In the genomic region with DNA sequence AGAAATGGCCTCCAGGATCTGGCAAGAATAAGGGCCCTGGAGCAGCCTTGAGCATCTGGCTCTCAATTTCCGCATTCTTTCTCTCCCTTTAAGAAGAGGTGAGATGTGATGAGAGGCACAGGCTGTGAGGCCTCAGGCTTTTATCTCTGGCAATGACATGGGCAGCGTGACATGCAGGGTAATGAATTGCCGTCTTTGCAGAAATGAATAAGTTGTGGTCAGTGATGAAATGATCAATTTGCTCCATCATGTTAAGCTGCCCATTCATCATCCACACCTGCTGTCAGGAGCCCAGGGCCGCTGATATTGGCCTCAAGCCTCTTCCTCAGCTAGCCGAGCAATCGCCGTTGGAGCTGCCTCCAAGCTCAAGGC, we compare ENCODE assay signal across 26 cellular contexts.
DNase-seq lines count a peak whose midpoint lies in the region; ATAC-seq, FAIRE-seq and TF ChIP-seq lines count a peak whose summit lies in the region.
"Had no signal": no experiment of that assay in that cellular context is flagged by ENCODE, and none has a peak within 500 bp of the region (broad histone marks: within the 10 kb centered on the region; RNA-seq: fewer than 3 reads in every experiment).

No MANE protein-coding gene starts in this region.

- CTCF ChIA-PET in SK-N-SH (lab: Yijun Ruan, JAX) = interaction anchor here (0.8 to 1.4 kb wide), 2 partner anchors 9 to 22 kb away, joined by 3 to 4 read pairs; no protein-coding TSS in a partner anchor
- CTCF ChIA-PET in CD4-positive, alpha-beta memory T cell (lab: Charles Lee; ENCODE audit: partially characterized antibody) = no interaction called here

- H3K36me3 ChIP-seq in SK-N-SH (replicated peaks in 1 of 2; ENCODE audit: control insufficient read depth in 1 of 2, insufficient read depth in 2 of 2, low read length in 1 of 2) = no peaks in the 10 kb centered on the region
- H3K36me3 ChIP-seq in CD4-positive, alpha-beta memory T cell (ENCODE audit: insufficient read depth, low read length) = no peaks in the 10 kb centered on the region
- H3K36me3 ChIP-seq: thoracic aorta, vagina had no signal

- DNase-seq in SK-N-SH (no peak), RCC 7860 (ENCODE audit: low spot score) (peak; percentile 78), epithelial cell of prostate (ENCODE audit: low read depth, low spot score) (peak; percentile 37), urothelium cell line (ENCODE audit: low spot score) (peak; percentile 24), CD1c-positive myeloid dendritic cell (ENCODE audit: extremely low spot score) (no peak), NCI-H2029 (lab: John Stamatoyannopoulos, UW) (no peak)
- DNase-seq in CD4-positive, alpha-beta memory T cell = no peak
- DNase-seq: activated CD4-positive, alpha-beta T cell treated with anti-CD3 and anti-CD28 coated beads for 48 hours; activated CD8-positive, alpha-beta memory T cell treated with anti-CD3 and anti-CD28 coated beads for 24 hours; activated effector memory CD4-positive, alpha-beta T cell treated with Interleukin-2 at 50 U/mL for 16 hours; activated naive CD8-positive, alpha-beta T cell treated with anti-CD3 and anti-CD28 coated beads, Interleukin-2, amount 10 ng/mL, durations not matched to agents 7 days and 5 days; CD4-positive, alpha-beta T cell; kidney; NCI-H1436 treated with DMSO at 0.1 percent for 48 hours; NCI-H526; RPMI8226; stimulated activated naive CD8-positive, alpha-beta T cell treated with anti-CD3 and anti-CD28 coated beads, Interleukin-15, Interleukin-2, amounts not matched to agents 100 U/mL and 50 U/mL, for 24 hours; T-helper 9 cell had no signal

- H3K4me2 ChIP-seq in SK-N-SH = no peak overlapping the region
- H3K4me2 ChIP-seq: KMS-11 had no signal

- H3F3A ChIP-seq in SK-N-SH (replicated peaks; ENCODE audit: insufficient read depth) = peaks cover 5% of the 10 kb centered on the region

- H3K27ac Mint-ChIP-seq in CD4-positive, alpha-beta memory T cell = no peak overlapping the region
- H3K27ac Mint-ChIP-seq: activated naive CD8-positive, alpha-beta T cell treated with anti-CD3 and anti-CD28 coated beads, Interleukin-2, amount 10 ng/mL, durations not matched to agents 7 days and 5 days; CD4-positive, alpha-beta T cell; natural killer cell treated with Interleukin-12 subunit alpha and Interleukin-12 subunit beta and Interleukin-15 and Interleukin-18, amount 100 ng/mL, for 72 hours had no signal

- H4K20me1 ChIP-seq in SK-N-SH (ENCODE audit: insufficient read depth) = no peaks in the 10 kb centered on the region

- H3K9ac ChIP-seq in SK-N-SH = no peak overlapping the region
- H3K9ac ChIP-seq: KMS-11 had no signal

- no peak overlapping the region for H3K4me3 Mint-ChIP-seq in CD4-positive, alpha-beta memory T cell
- H3K4me3 Mint-ChIP-seq: activated naive CD8-positive, alpha-beta T cell treated with anti-CD3 and anti-CD28 coated beads, Interleukin-2, amount 10 ng/mL, durations not matched to agents 7 days and 5 days; CD4-positive, alpha-beta T cell; natural killer cell treated with Interleukin-12 subunit alpha and Interleukin-12 subunit beta and Interleukin-15 and Interleukin-18, amount 100 ng/mL, for 72 hours had no signal

- no peak overlapping the region for H3K4me3 ChIP-seq in SK-N-SH (ENCODE audit: low read depth in 2 of 2, low read length in 1 of 2)
- H3K4me3 ChIP-seq in CD4-positive, alpha-beta memory T cell (ENCODE audit: low read length in 2 of 2) = no peak overlapping the region
- H3K4me3 ChIP-seq: dorsolateral prefrontal cortex, thoracic aorta, vagina had no signal

- intact Hi-C loops in CD4-positive, alpha-beta memory T cell (cut with micrococcal nuclease) = no loop called here

- no peaks in the 10 kb centered on the region for H3K9me3 ChIP-seq in SK-N-SH
- no peaks in the 10 kb centered on the region for H3K9me3 ChIP-seq in CD4-positive, alpha-beta memory T cell (ENCODE audit: control insufficient read depth in 1 of 2, low read length in 2 of 2)
- H3K9me3 ChIP-seq: thoracic aorta, vagina had no signal

- 56% methylated on average over 7 of the region's 7 CpGs for WGBS in SK-N-SH (ENCODE audit: low lambda C conversion rate)

- H3K4me1 Mint-ChIP-seq in CD4-positive, alpha-beta memory T cell = no peaks in the 10 kb centered on the region
- H3K4me1 Mint-ChIP-seq: activated naive CD8-positive, alpha-beta T cell treated with anti-CD3 and anti-CD28 coated beads, Interleukin-2, amount 10 ng/mL, durations not matched to agents 7 days and 5 days had no signal

- H3K27me3 ChIP-seq in SK-N-SH (ENCODE audit: insufficient read depth) = no peaks in the 10 kb centered on the region
- no peaks in the 10 kb centered on the region for H3K27me3 ChIP-seq in CD4-positive, alpha-beta memory T cell (ENCODE audit: insufficient read depth, low read length)
- H3K27me3 ChIP-seq: dorsolateral prefrontal cortex, vagina had no signal

- POLR2A ChIA-PET in SK-N-SH (lab: Yijun Ruan, JAX) = no interaction called here
- POLR2A ChIA-PET in CD4-positive, alpha-beta memory T cell (lab: Charles Lee; ENCODE audit: partially characterized antibody) = no interaction called here

- no peaks in the 10 kb centered on the region for H3K9me2 ChIP-seq in SK-N-SH

- H3K79me2 ChIP-seq in SK-N-SH (ENCODE audit: insufficient read depth) = no peaks in the 10 kb centered on the region

- no peaks in the 10 kb centered on the region for H3K27me3 Mint-ChIP-seq in CD4-positive, alpha-beta memory T cell
- H3K27me3 Mint-ChIP-seq: activated naive CD8-positive, alpha-beta T cell treated with anti-CD3 and anti-CD28 coated beads, Interleukin-2, amount 10 ng/mL, durations not matched to agents 7 days and 5 days; CD4-positive, alpha-beta T cell; natural killer cell treated with Interleukin-12 subunit alpha and Interleukin-12 subunit beta and Interleukin-15 and Interleukin-18, amount 100 ng/mL, for 72 hours had no signal

- no peak for TF ChIP-seq RAD21 in SK-N-SH (IDR thresholded peaks at IDR 0.05; ENCODE audit: low read length)

- no peak for ATAC-seq in SK-N-SH treated with all-trans-retinoic acid at 6 μM for 48 hours
- ATAC-seq: HCT116; natural killer cell treated with Interleukin-12 subunit alpha and Interleukin-12 subunit beta and Interleukin-15 and Interleukin-18, amount 100 ng/mL, for 72 hours had no signal

- H3K27ac ChIP-seq in SK-N-SH (ENCODE audit: low read depth in 2 of 2, low read length in 1 of 2) (no peak overlapping the region), epithelial cell of prostate (peak overlapping the region; percentile 64)
- H3K27ac ChIP-seq in CD4-positive, alpha-beta memory T cell (ENCODE audit: low read depth, low read length) = no peak overlapping the region
- H3K27ac ChIP-seq: 22Rv1, dorsolateral prefrontal cortex, KMS-11, vagina had no signal

- TF ChIP-seq EP300 in SK-N-SH (IDR thresholded peaks at IDR 0.05; ENCODE audit: borderline replicate concordance in 1 of 2, low read depth in 1 of 2, low read length in 1 of 2) = no peak

- 0 out of 2 replicates have a peak overlapping the region, but pooled peaks have one; percentile 41 for H2AFZ ChIP-seq in SK-N-SH (ENCODE audit: low read depth)

- no peaks in the 10 kb centered on the region for H3K4me1 ChIP-seq in SK-N-SH (ENCODE audit: control insufficient read depth in 1 of 2, insufficient read depth in 2 of 2, low read depth in 1 of 2, low read length in 1 of 2)
- no peaks in the 10 kb centered on the region for H3K4me1 ChIP-seq in CD4-positive, alpha-beta memory T cell (ENCODE audit: insufficient read depth, low read length)
- H3K4me1 ChIP-seq: vagina had no signal

- no peaks in the 10 kb centered on the region for H3K36me3 Mint-ChIP-seq in CD4-positive, alpha-beta memory T cell
- H3K36me3 Mint-ChIP-seq: activated naive CD8-positive, alpha-beta T cell treated with anti-CD3 and anti-CD28 coated beads, Interleukin-2, amount 10 ng/mL, durations not matched to agents 7 days and 5 days; natural killer cell treated with Interleukin-12 subunit alpha and Interleukin-12 subunit beta and Interleukin-15 and Interleukin-18, amount 100 ng/mL, for 72 hours had no signal

- no peak for TF ChIP-seq CTCF in SK-N-SH (IDR thresholded peaks at IDR 0.05)

- H3K9me3 Mint-ChIP-seq in CD4-positive, alpha-beta memory T cell = peaks cover 0 to 7% (median 3%) of the 10 kb centered on the region in 8 donors

- FAIRE-seq in RCC 7860 (lab: Jason Lieb, UNC) (no peak), urothelium cell line (lab: Jason Lieb, UNC) (no peak)
- FAIRE-seq: kidney had no signal

TF ChIP-seq in SK-N-SH, 30 proteins besides CTCF, POLR2A, EP300 and RAD21 (continues in another document):
- TF ChIP-seq YY1 (IDR thresholded peaks at IDR 0.05; ENCODE audit: low read depth) = no peak
- no peak for TF ChIP-seq GABPA (IDR thresholded peaks at IDR 0.05; ENCODE audit: low read depth)
- TF ChIP-seq TEAD4 (IDR thresholded peaks at IDR 0.05; ENCODE audit: borderline replicate concordance, insufficient read depth) = no peak

TF ChIP-seq in SK-N-SH treated with all-trans-retinoic acid at 6 μM for 48 hours, 23 proteins besides CTCF, POLR2A, EP300 and RAD21 (continues in another document):
- TF ChIP-seq, protein P1, sequence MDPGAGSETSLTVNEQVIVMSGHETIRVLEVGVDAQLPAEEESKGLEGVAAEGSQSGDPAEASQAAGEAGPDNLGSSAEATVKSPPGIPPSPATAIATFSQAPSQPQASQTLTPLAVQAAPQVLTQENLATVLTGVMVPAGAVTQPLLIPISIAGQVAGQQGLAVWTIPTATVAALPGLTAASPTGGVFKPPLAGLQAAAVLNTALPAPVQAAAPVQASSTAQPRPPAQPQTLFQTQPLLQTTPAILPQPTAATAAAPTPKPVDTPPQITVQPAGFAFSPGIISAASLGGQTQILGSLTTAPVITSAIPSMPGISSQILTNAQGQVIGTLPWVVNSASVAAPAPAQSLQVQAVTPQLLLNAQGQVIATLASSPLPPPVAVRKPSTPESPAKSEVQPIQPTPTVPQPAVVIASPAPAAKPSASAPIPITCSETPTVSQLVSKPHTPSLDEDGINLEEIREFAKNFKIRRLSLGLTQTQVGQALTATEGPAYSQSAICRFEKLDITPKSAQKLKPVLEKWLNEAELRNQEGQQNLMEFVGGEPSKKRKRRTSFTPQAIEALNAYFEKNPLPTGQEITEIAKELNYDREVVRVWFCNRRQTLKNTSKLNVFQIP (CRISPR knock-in tag; IDR thresholded peaks at IDR 0.05; ENCODE audit: borderline replicate concordance, low read depth) = no peak
- TF ChIP-seq, protein P2, sequence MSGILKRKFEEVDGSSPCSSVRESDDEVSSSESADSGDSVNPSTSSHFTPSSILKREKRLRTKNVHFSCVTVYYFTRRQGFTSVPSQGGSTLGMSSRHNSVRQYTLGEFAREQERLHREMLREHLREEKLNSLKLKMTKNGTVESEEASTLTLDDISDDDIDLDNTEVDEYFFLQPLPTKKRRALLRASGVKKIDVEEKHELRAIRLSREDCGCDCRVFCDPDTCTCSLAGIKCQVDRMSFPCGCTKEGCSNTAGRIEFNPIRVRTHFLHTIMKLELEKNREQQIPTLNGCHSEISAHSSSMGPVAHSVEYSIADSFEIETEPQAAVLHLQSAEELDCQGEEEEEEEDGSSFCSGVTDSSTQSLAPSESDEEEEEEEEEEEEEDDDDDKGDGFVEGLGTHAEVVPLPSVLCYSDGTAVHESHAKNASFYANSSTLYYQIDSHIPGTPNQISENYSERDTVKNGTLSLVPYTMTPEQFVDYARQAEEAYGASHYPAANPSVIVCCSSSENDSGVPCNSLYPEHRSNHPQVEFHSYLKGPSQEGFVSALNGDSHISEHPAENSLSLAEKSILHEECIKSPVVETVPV (CRISPR knock-in tag; IDR thresholded peaks at IDR 0.05) = no peak
- no peak for TF ChIP-seq ZFP3 (CRISPR knock-in tag; IDR thresholded peaks at IDR 0.05)
- no peak for TF ChIP-seq RARB (CRISPR knock-in tag; IDR thresholded peaks at IDR 0.05)

Comparison
In these comparisons a context has a peak if more than half of its experiments do, and no peak if none do; other contexts are left out.
1. DNase-seq: peak in RCC 7860 (single experiment), epithelial cell of prostate (single experiment) and urothelium cell line (single experiment); none in SK-N-SH (single experiment), CD4-positive, alpha-beta memory T cell (0 of 5), CD1c-positive myeloid dendritic cell (single experiment) and NCI-H2029 (single experiment).